Comparison of ENCODE assay signal across 24 cellular contexts in genomic region chr7:50697686-50698085, GRCh38.
A peak's percentile ranks its signal among the peaks of the same experiment; 100 is the strongest.
DNase-seq lines count a peak whose midpoint lies in the region; ATAC-seq, FAIRE-seq and TF ChIP-seq lines count a peak whose summit lies in the region.
"Had no signal": no experiment of that assay in that cellular context is flagged by ENCODE, and none has a peak within 500 bp of the region (broad histone marks: within the 10 kb centered on the region; RNA-seq: fewer than 3 reads in every experiment).

No MANE protein-coding gene starts in this region.

- H4K20me1 ChIP-seq in K562 (replicated peaks; ENCODE audit: control insufficient read depth, insufficient read depth, low read length): peaks cover 19% of the 10 kb centered on the region

- H3K27me3 ChIP-seq in K562 (ENCODE audit: control insufficient read depth in 2 of 2, insufficient read depth in 2 of 2, low read length in 2 of 2) (no peaks in the 10 kb centered on the region), muscle layer of colon (ENCODE audit: control insufficient read depth in 1 of 2, insufficient read depth in 2 of 2, low read length in 2 of 2) (no peaks in the 10 kb centered on the region), transverse colon (no peaks in the 10 kb centered on the region)
- H3K27me3 ChIP-seq: BLaER1, breast epithelium, SJSA1 had no signal

- H3K9me3 ChIP-seq in K562 (replicated peaks; ENCODE audit: control insufficient read depth, insufficient read depth, low read depth, low read length): no peaks in the 10 kb centered on the region
- H3K9me3 ChIP-seq in muscle layer of colon (ENCODE audit: low read length): no peaks in the 10 kb centered on the region
- H3K9me3 ChIP-seq in transverse colon: no peaks in the 10 kb centered on the region
- H3K9me3 ChIP-seq: BLaER1, breast epithelium, lower lobe of right lung, SJSA1 had no signal

- DNase-seq in K562 (ENCODE audit: extremely low read depth in 1 of 4, low spot score in 3 of 4) (no peak), globus pallidus (ENCODE audit: low spot score) (peak; percentile 62), transverse colon (no peak), NCI-H510A treated with DMSO at 0.1 percent for 48 hours (lab: John Stamatoyannopoulos, UW) (no peak), hepatic stellate cell (ENCODE audit: low spot score) (no peak)
- DNase-seq: activated CD4-positive, alpha-beta T cell treated with anti-CD3 and anti-CD28 coated beads for 48 hours; activated effector memory CD4-positive, alpha-beta T cell treated with Interleukin-2 at 50 U/mL for 16 hours; DMS 273 treated with DMSO at 0.1 percent for 48 hours; H7; lower lobe of right lung; natural killer cell; NCI-H446; RPMI8226; stimulated activated CD4-positive, alpha-beta T cell treated with anti-CD3 and anti-CD28 coated beads, Interleukin-1b, Interleukin-23, amount 100 ng/mL, for 48 hours; stimulated activated naive CD8-positive, alpha-beta T cell treated with anti-CD3 and anti-CD28 coated beads, Interleukin-15, amount 100 ng/mL, for 72 hours; T1000; trophoblast cell; WERI-Rb-1 had no signal

- peak overlapping the region; percentile 3; the same call in 1 of the 2 replicates for H3K4me2 ChIP-seq in K562 (ENCODE audit: insufficient read depth, low read length)
- H3K4me2 ChIP-seq: BLaER1 had no signal

- POLR2A ChIA-PET in K562 (lab: Yijun Ruan, JAX): interaction anchor here (0.6 kb wide), 1 partner anchor 1192 kb away, joined by 3 read pairs; no protein-coding TSS in a partner anchor

- WGBS in K562 (ENCODE audit: insufficient coverage, low coverage, missing lambda C conversion rate): 53% methylated on average over 2 of the region's 2 CpGs
- WGBS in transverse colon (ENCODE audit: low coverage in 1 of 2), 2 donors: 20 to 42% methylated on average over 1 to 2 of the region's 2 CpGs

- peaks cover 49% of the 10 kb centered on the region for H3K36me3 ChIP-seq in K562 (ENCODE audit: control insufficient read depth, insufficient read depth, low read length)
- no peaks in the 10 kb centered on the region for H3K36me3 ChIP-seq in muscle layer of colon (ENCODE audit: insufficient read depth, low read length)
- no peaks in the 10 kb centered on the region for H3K36me3 ChIP-seq in transverse colon
- H3K36me3 ChIP-seq: SJSA1, WERI-Rb-1 had no signal

- no peak overlapping the region for H2AFZ ChIP-seq in K562 (ENCODE audit: low read depth, low read length)

- TF ChIP-seq POLR2A in K562 (conservative IDR thresholded peaks at IDR 0.05) (no peak), transverse colon (IDR thresholded peaks at IDR 0.05) (no peak)

- CTCF ChIA-PET in K562 (lab: Yijun Ruan, JAX; ENCODE audit: low intra/inter-chr PET ratio): no interaction called here

- peaks cover 3% of the 10 kb centered on the region for H3K9me1 ChIP-seq in K562 (ENCODE audit: control insufficient read depth, insufficient read depth, low read length)

- intact Hi-C loops in K562 (cut with micrococcal nuclease) (loop anchor here (2.0 to 5.0 kb wide), 2 partner anchors 95 to 445 kb away; no protein-coding TSS in a partner anchor), transverse colon (cut with DNase I; ENCODE audit: low total_unique reads) (no loop called here)

- H3K4me1 ChIP-seq in K562 (replicated peaks in 1 of 2; ENCODE audit: control insufficient read depth in 2 of 2, insufficient read depth in 2 of 2, low read length in 2 of 2) (peaks cover 3 to 16% of the 10 kb centered on the region in 2 experiments; a peak in 4 of 5 replicates), muscle layer of colon (ENCODE audit: insufficient read depth, low read length) (peaks cover 24% of the 10 kb centered on the region), transverse colon (peaks cover 5 to 23% (median 10%) of the 10 kb centered on the region in 4 donors)
- H3K4me1 ChIP-seq: breast epithelium, SJSA1 had no signal

- H3K9ac ChIP-seq in K562 (ENCODE audit: insufficient read depth in 1 of 2, low read depth in 2 of 2, low read length in 2 of 2) (no peak overlapping the region), muscle layer of colon (ENCODE audit: low read length) (peak overlapping the region; percentile 14)
- H3K9ac ChIP-seq: BLaER1 had no signal

- TF ChIP-seq RAD21 in K562 (CRISPR knock-in tag; conservative IDR thresholded peaks at IDR 0.05 in 1 of 2, IDR thresholded peaks at IDR 0.05 in 1 of 2): no peak

- in situ Hi-C loops in K562 (cut with MboI): no loop called here
- in situ Hi-C loops in transverse colon (cut with MboI; ENCODE audit: low pct_ligation_motif_present in 1 of 4, low pct_unique_long_range_greater_than_20kb in 1 of 4, low sequenced_read_pairs in 3 of 4): no loop called here

- no peak overlapping the region; the same call in 2 of the 3 replicates for H3K27ac ChIP-seq in K562 (ENCODE audit: extremely low read depth, low read depth, low read length)
- H3K27ac ChIP-seq in muscle layer of colon (ENCODE audit: low read depth, low read length): peak overlapping the region; percentile 61
- H3K27ac ChIP-seq in transverse colon: peak overlapping the region; percentile 59 to 72 (median 60)
- H3K27ac ChIP-seq: BLaER1, breast epithelium, lower lobe of right lung, SJSA1, WERI-Rb-1 had no signal

- ATAC-seq in K562: peak; percentile 53
- no peak for ATAC-seq in HG03469 (IDR thresholded peaks at IDR 0.05; ENCODE audit: unreplicated experiment)
- ATAC-seq: lower lobe of right lung had no signal

- no TSS peak for BruUV-seq in K562 (replicated peaks; lab: Mats Ljungman, UMichigan)

- H3K4me3 ChIP-seq in K562 (no peak overlapping the region), muscle layer of colon (ENCODE audit: low read depth in 1 of 2, low read length in 2 of 2) (no peak overlapping the region), transverse colon (no peak overlapping the region)
- H3K4me3 ChIP-seq: BLaER1, breast epithelium, lower lobe of right lung, SJSA1 had no signal

- no peak for TF ChIP-seq EP300 in K562 (IDR thresholded peaks at IDR 0.05; ENCODE audit: low read length)
- no peak for TF ChIP-seq EP300 in transverse colon (IDR thresholded peaks at IDR 0.05; ENCODE audit: low read depth)

- peaks cover 30% of the 10 kb centered on the region for H3K79me2 ChIP-seq in K562 (ENCODE audit: control insufficient read depth, insufficient read depth, low read length)

- TF ChIP-seq CTCF in K562 (IDR thresholded peaks at IDR 0.05 in 2 of 3, conservative IDR thresholded peaks at IDR 0.05 in 1 of 3; ENCODE audit: insufficient read depth in 2 of 3, low read depth in 1 of 3, low read length in 3 of 3) (no peak), transverse colon (IDR thresholded peaks at IDR 0.05) (no peak)

- no peak for FAIRE-seq in K562 (lab: Jason Lieb, UNC)
- FAIRE-seq: keratinocyte had no signal

TF ChIP-seq in K562, 482 proteins besides CTCF, POLR2A, EP300 and RAD21:
- TF ChIP-seq ZNF282 (CRISPR knock-in tag; IDR thresholded peaks at IDR 0.05) (no peak), ZNF592 (IDR thresholded peaks at IDR 0.05) (no peak), CREBBP (IDR thresholded peaks at IDR 0.05; ENCODE audit: low read depth, low read length) (no peak), ZBTB43 (CRISPR knock-in tag; IDR thresholded peaks at IDR 0.05) (no peak), BMI1 (IDR thresholded peaks at IDR 0.05; ENCODE audit: low read length) (no peak), NFIX (CRISPR knock-in tag; IDR thresholded peaks at IDR 0.05; ENCODE audit: low read depth) (no peak), KLF6 (CRISPR knock-in tag; IDR thresholded peaks at IDR 0.05; ENCODE audit: borderline replicate concordance) (no peak)
